8 cellular contexts compared by ENCODE assay signal in the genomic region with DNA sequence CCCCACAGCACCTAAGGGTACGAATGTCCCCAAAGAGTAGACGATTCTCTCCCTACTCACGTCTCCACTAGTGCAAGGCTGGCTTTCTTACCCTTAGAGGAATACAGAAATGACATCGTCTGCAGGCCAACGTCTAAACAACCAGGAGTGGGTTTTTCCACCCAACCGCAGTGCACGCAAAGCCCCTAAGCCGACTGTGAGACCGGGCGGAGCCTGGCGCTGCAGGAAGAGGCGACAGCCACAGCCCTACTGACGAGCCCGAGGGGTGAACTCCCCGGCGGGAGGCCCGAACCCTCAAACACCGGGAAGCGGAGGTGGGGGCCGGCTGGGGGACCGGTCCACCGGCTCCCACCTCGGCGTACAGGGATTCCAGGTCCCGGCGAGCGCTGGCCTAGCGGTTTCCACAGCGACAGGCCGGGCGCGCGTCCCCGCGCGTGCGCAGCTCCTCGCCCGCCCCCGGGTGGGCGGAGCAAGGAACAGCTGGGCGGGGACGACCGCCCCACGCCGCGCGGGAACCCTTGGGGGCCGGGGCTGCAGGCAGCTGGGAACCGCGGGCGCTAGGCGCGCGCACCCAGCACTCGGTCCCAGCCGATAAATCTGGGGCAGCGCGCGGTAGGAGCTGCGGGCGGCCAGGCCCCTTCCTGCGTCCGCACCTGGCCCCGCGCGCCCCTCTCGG. TPM values are rescaled to one million over a fixed set of nuclear protein-coding genes. Genes with fewer than 3 reads are reported as not detected.
DNase-seq lines count a peak whose midpoint lies in the region; ATAC-seq and TF ChIP-seq lines count a peak whose summit lies in the region.

A gene with protein sequence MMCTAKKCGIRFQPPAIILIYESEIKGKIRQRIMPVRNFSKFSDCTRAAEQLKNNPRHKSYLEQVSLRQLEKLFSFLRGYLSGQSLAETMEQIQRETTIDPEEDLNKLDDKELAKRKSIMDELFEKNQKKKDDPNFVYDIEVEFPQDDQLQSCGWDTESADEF (minus strand): TSS at position 413 of the 676 bp plus-strand sequence. CDS start 3,593 bp downstream, outside the sequence.
A gene (plus strand): TSS at position 540 of the 676 bp plus-strand sequence.

- TF ChIP-seq CTCF in OCI-LY1 (IDR thresholded peaks at IDR 0.05; ENCODE audit: low read length) = no peak
- TF ChIP-seq CTCF in epithelial cell of proximal tubule (conservative IDR thresholded peaks at IDR 0.05; ENCODE audit: low read depth, low read length) = no peak

- H3K79me2 ChIP-seq in OCI-LY1 (ENCODE audit: insufficient read depth, low read length) = peaks cover 6% of the 10 kb centered on the region; the same call in 1 of the 2 replicates

- peak within 1 kb of the TSS; percentile 72; the same call in 1 of the 2 replicates for H2AFZ ChIP-seq in OCI-LY1 (ENCODE audit: low read length)

- no peaks in the 10 kb centered on the region for H3F3A ChIP-seq in OCI-LY1 (ENCODE audit: insufficient read depth, low read length)

- H3K4me1 ChIP-seq in OCI-LY1 (ENCODE audit: insufficient read depth, low read length, severe bottlenecking) (peaks cover 30% of the 10 kb centered on the region), mucosa of stomach (ENCODE audit: control insufficient read depth, insufficient read depth, low read length) (peaks cover 12% of the 10 kb centered on the region)

- H3K9me2 ChIP-seq in OCI-LY1 (ENCODE audit: low read depth, low read length) = no peaks in the 10 kb centered on the region

- DNase-seq in DMS 273 (lab: John Stamatoyannopoulos, UW; ENCODE audit: unreplicated experiment) = peak; percentile 97
- DNase-seq in HuH-7 (ENCODE audit: low spot score) = peak; percentile 92
- DNase-seq in activated T-cell treated with anti-CD3 and anti-CD28 coated beads for 4 hours = peak; percentile 80
- DNase-seq in epithelial cell of proximal tubule (ENCODE audit: low read depth) = no peak
- DNase-seq in stimulated activated CD8-positive, alpha-beta memory T cell treated with anti-CD3 and anti-CD28 coated beads, Interleukin-4, amount 100 ng/mL, for 48 hours = peak; percentile 91

- peak within 1 kb of the TSS; percentile 70 for H3K27ac ChIP-seq in OCI-LY1 (ENCODE audit: low read depth, low read length, poor library complexity, severe bottlenecking)

- H4K20me1 ChIP-seq in OCI-LY1 (ENCODE audit: insufficient read depth, low read length) = no peaks in the 10 kb centered on the region

- ATAC-seq in GM21515 (IDR thresholded peaks at IDR 0.05; ENCODE audit: unreplicated experiment) = peak; percentile 82

- no peaks in the 10 kb centered on the region for H3K9me3 ChIP-seq in OCI-LY1 (ENCODE audit: low read length)
- H3K9me3 ChIP-seq in mucosa of stomach (ENCODE audit: control insufficient read depth, low read length) = no peaks in the 10 kb centered on the region

- H3K27me3 ChIP-seq in OCI-LY1 (ENCODE audit: insufficient read depth, low read length) (no peaks in the 10 kb centered on the region), mucosa of stomach (ENCODE audit: control insufficient read depth, insufficient read depth, low read length) (no peaks in the 10 kb centered on the region)

- H3K9ac ChIP-seq in OCI-LY1 (ENCODE audit: low read length) = peak within 1 kb of the TSS; percentile 78
- H3K9ac ChIP-seq in mucosa of stomach (ENCODE audit: low read length) = peak within 1 kb of the TSS; percentile 60

- H3K36me3 ChIP-seq in OCI-LY1 (ENCODE audit: insufficient read depth, low read length) (peaks cover under 1% of the 10 kb centered on the region; the same call in 1 of the 2 replicates), mucosa of stomach (ENCODE audit: control insufficient read depth, insufficient read depth, low read length) (no peaks in the 10 kb centered on the region)

- peak within 1 kb of the TSS; percentile 92 for H3K4me2 ChIP-seq in OCI-LY1 (ENCODE audit: low read length)

- peak within 1 kb of the TSS; percentile 76 for H3K4me3 ChIP-seq in OCI-LY1 (ENCODE audit: low read depth, low read length, poor library complexity, severe bottlenecking)
- peak within 1 kb of the TSS; percentile 98 for H3K4me3 ChIP-seq in epithelial cell of proximal tubule (ENCODE audit: low read depth, low read length)
- H3K4me3 ChIP-seq in mucosa of stomach (ENCODE audit: low read length) = peak within 1 kb of the TSS; percentile 67

RNA-seq across cellular contexts. Expression of the first gene that starts in this region (rescaled TPM):
- total RNA-seq in epithelial cell of proximal tubule = 1.2 and 1.7 TPM in 2 replicates

RNA-seq across cellular contexts. Expression of the second gene that starts in this region (rescaled TPM):
- 24.8 and 29.2 TPM in 2 replicates for total RNA-seq in epithelial cell of proximal tubule
